Comparison of ENCODE assay signal across 15 cellular contexts in the genomic region with DNA sequence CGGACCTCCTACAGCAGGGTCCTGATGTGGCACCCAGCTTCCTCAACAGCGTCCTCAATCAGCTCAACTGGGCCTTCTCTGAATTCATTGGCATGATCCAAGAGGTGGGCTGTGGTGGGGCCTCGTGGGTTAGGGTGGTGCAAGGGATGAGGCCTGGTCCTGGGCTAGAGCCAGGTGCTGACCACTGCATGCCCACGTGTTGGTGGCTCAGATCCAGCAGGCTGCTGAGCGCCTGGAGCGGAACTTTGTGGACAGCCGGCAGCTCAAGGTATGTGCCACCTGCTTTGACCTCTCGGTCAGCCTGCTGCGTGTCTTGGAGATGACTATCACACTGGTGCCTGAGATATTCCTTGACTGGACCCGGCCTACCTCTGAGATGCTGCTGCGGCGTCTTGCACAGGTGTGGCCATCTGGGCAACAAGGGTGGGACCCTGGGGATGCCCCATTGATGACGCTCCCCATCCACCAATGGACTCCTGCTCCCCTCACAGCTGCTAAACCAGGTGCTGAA. TPM values are rescaled to one million over a fixed set of nuclear protein-coding genes. Genes with fewer than 3 reads are reported as not detected.
"Had no signal": no experiment of that assay in that cellular context is flagged by ENCODE, and none has a peak within 500 bp of the region (broad histone marks: within the 10 kb centered on the region; RNA-seq: fewer than 3 reads in every experiment).

No MANE protein-coding gene starts in this region.

- H3K9me3 ChIP-seq: tibial artery, vagina had no signal

- H3K27ac ChIP-seq: cardiac muscle cell, SK-N-MC, tibial artery, vagina had no signal

- H3K27me3 ChIP-seq: cardiac muscle cell, tibial artery, vagina had no signal

- H3K36me3 ChIP-seq: cardiac muscle cell had no signal

- ATAC-seq: activated CD4-positive, CD25-positive, alpha-beta regulatory T cell treated with anti-CD3 and anti-CD28 coated beads, Interleukin-2, amount 50 U/mL, for 24 hours; esophagus mucosa; naive thymus-derived CD8-positive, alpha-beta T cell had no signal

- DNase-seq: activated T-cell treated with anti-CD3 and anti-CD28 coated beads for 4 hours; naive thymus-derived CD8-positive, alpha-beta T cell; occipital lobe; stimulated activated CD4-positive, alpha-beta T cell treated with anti-CD3 and anti-CD28 coated beads, Interleukin-2, amount 100 ng/mL, for 48 hours; stimulated activated naive CD4-positive, alpha-beta T cell; T-helper 1 cell; T1000 had no signal

- H3K4me3 ChIP-seq: cardiac muscle cell, SK-N-MC, tibial artery, vagina had no signal

RNA-seq across cellular contexts. Expression of gene AMIGO3, which starts 3.8 kb away (rescaled TPM):
- total RNA-seq: activated T-helper 2 cell treated with anti-CD3 and anti-CD28 coated beads, Interferon-gamma antibody, Interleukin-2, Interleukin-4, amounts not matched to agents 10 μg/mL and 5 μg/mL and 100 μg/mL, durations not matched to agents 14 hours and 24 hours and 36 hours; esophagus mucosa; pulmonary artery endothelial cell; vagina had no signal
